9 cellular contexts compared by ENCODE assay signal in the genomic region with DNA sequence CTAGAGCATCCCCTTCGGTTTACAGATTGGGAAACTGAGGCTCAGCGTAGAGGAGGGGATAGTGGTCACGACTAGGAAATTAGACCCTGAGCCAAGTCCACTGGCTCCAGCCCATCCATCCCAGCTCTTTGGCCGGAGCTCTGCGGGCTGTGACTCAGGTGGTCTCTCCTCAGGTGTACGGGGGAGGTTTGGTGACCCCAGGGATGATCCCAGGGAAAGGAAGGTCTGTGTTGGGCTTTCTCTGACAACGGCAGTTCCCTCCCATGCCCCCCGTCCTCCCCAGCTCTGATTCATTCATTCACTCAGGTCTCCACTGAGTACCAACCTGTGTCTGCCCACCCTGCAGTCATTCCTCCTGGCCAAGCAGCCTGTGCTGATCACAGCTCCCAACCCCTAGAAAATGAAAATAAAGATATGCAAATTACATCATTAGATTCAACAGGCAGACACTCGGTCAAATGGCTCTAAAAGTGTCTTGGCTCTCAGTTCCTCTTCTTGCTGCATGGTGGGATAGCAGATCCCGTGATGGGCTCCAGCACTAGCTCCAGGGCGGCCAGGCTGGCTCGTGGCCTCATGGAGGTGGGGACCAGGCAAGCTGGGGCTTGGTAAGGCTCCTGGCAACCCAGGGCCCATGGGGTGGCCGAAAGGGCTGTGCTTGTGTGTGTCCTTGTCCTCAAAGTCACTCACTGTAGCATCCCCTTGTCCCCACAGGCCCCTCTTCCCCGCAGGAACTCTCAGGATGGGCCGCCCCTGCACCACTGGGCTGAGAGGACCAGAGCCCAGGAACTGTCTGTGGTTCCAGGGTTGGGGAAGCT. TPM values are rescaled to one million over a fixed set of nuclear protein-coding genes. Genes with fewer than 3 reads are reported as not detected.
DNase-seq lines count a peak whose midpoint lies in the region; ATAC-seq and TF ChIP-seq lines count a peak whose summit lies in the region.
"Had no signal": no experiment of that assay in that cellular context is flagged by ENCODE, and none has a peak within 500 bp of the region (broad histone marks: within the 10 kb centered on the region; RNA-seq: fewer than 3 reads in every experiment).

No MANE protein-coding gene starts in this region.

- H3K4ac ChIP-seq in IMR-90 (ENCODE audit: low read depth, low read length): no peak overlapping the region

- no peaks in the 10 kb centered on the region for H3K79me1 ChIP-seq in IMR-90 (ENCODE audit: low read depth in 1 of 2, low read length in 2 of 2)

- H3K4me2 ChIP-seq in IMR-90 (ENCODE audit: low read depth, low read length): no peak overlapping the region

- H3K4me3 ChIP-seq in IMR-90 (ENCODE audit: insufficient read depth, low read depth, low read length) (no peak overlapping the region), upper lobe of right lung (no peak overlapping the region), HAP-1 (no peak overlapping the region)

- H3K9ac ChIP-seq in IMR-90 (ENCODE audit: low read depth, low read length): no peak overlapping the region

- CTCF ChIA-PET in IMR-90 (lab: Yijun Ruan, JAX): interaction anchor here (0.6 to 1.3 kb wide), 4 partner anchors 9 to 363 kb away, joined by 3 to 7 read pairs (median 4); no protein-coding TSS in a partner anchor

- no peak overlapping the region for H2BK15ac ChIP-seq in IMR-90 (ENCODE audit: low read depth, low read length)

- ATAC-seq in HG02798 (IDR thresholded peaks at IDR 0.05; ENCODE audit: poor library complexity, unreplicated experiment) (peak; percentile 78), IMR-90 (ENCODE audit: low read depth) (no peak), upper lobe of right lung (peak; percentile 36)

- no peak for TF ChIP-seq RAD21 in IMR-90 (IDR thresholded peaks at IDR 0.05; ENCODE audit: low read length)

- no peaks in the 10 kb centered on the region for H3K9me3 ChIP-seq in IMR-90 (ENCODE audit: control insufficient read depth, insufficient read depth, low read length)
- no peaks in the 10 kb centered on the region for H3K9me3 ChIP-seq in upper lobe of right lung
- H3K9me3 ChIP-seq in HAP-1: no peaks in the 10 kb centered on the region

- DNase-seq in GM19240 (ENCODE audit: insufficient read length, low spot score): peak; percentile 9
- no peak for DNase-seq in IMR-90
- no peak for DNase-seq in upper lobe of right lung
- no peak for DNase-seq in HAP-1 (ENCODE audit: low spot score in 2 of 2)
- DNase-seq in RKO (ENCODE audit: low spot score): no peak
- DNase-seq in NCI-H2107 (lab: John Stamatoyannopoulos, UW): no peak
- DNase-seq: activated gamma-delta T cell had no signal

- peak overlapping the region; percentile 5 for H2AFZ ChIP-seq in IMR-90 (replicated peaks; ENCODE audit: low read length, poor library complexity)

- POLR2A ChIA-PET in IMR-90 (lab: Charles Lee; ENCODE audit: unreplicated experiment): no interaction called here

- H3K36me3 ChIP-seq in IMR-90 (ENCODE audit: control insufficient read depth, insufficient read depth, low read length) (no peaks in the 10 kb centered on the region), upper lobe of right lung (no peaks in the 10 kb centered on the region), HAP-1 (replicated peaks) (no peaks in the 10 kb centered on the region)

- H3K56ac ChIP-seq in IMR-90 (ENCODE audit: extremely low read depth, insufficient read depth, low read length): no peak overlapping the region

- intact Hi-C loops in IMR-90 (cut with micrococcal nuclease): loop anchor here (1.0 to 10.0 kb wide), 5 partner anchors 360 to 1921 kb away; partner anchors contain the start of gene INSYN2A
- intact Hi-C loops in upper lobe of right lung (cut with DNase I): no loop called here

- H2AK9ac ChIP-seq in IMR-90 (replicated peaks; ENCODE audit: low read depth, low read length, poor library complexity): no peak overlapping the region

- TF ChIP-seq CTCF in IMR-90 (conservative IDR thresholded peaks at IDR 0.05; ENCODE audit: low read depth, low read length): no peak
- no peak for TF ChIP-seq CTCF in upper lobe of right lung (IDR thresholded peaks at IDR 0.05)

- TF ChIP-seq POLR2A in IMR-90 (IDR thresholded peaks at IDR 0.05; ENCODE audit: low read depth, low read length): no peak

- H3K9me1 ChIP-seq in IMR-90 (ENCODE audit: insufficient read depth, low read length): no peaks in the 10 kb centered on the region

- no peak overlapping the region for H2BK120ac ChIP-seq in IMR-90 (ENCODE audit: low read depth, low read length)

- no peak overlapping the region for H2AK5ac ChIP-seq in IMR-90 (ENCODE audit: low read depth, low read length)

- no peak overlapping the region for H2BK20ac ChIP-seq in IMR-90 (ENCODE audit: low read depth, low read length)

- H4K5ac ChIP-seq in IMR-90 (ENCODE audit: low read depth, low read length): no peak overlapping the region

- H2BK5ac ChIP-seq in IMR-90 (ENCODE audit: low read depth, low read length, poor library complexity, severe bottlenecking): no peak overlapping the region

- no TSS peak for BruUV-seq in IMR-90 (replicated peaks; lab: Mats Ljungman, UMichigan)

- no peak overlapping the region for H4K91ac ChIP-seq in IMR-90 (ENCODE audit: insufficient read depth, low read depth, low read length)

- no peaks in the 10 kb centered on the region for H4K20me1 ChIP-seq in IMR-90 (ENCODE audit: insufficient read depth, low read length)

- H3K4me1 ChIP-seq in IMR-90 (ENCODE audit: control insufficient read depth, insufficient read depth, low read length): no peaks in the 10 kb centered on the region
- peaks cover 3% of the 10 kb centered on the region for H3K4me1 ChIP-seq in upper lobe of right lung
- no peaks in the 10 kb centered on the region for H3K4me1 ChIP-seq in HAP-1

- H3K14ac ChIP-seq in IMR-90 (replicated peaks; ENCODE audit: low read depth, low read length): no peak overlapping the region

- no peak overlapping the region for H4K8ac ChIP-seq in IMR-90 (ENCODE audit: low read depth in 2 of 2, low read length in 2 of 2)

- H3K27ac ChIP-seq in IMR-90 (ENCODE audit: insufficient read depth, low read length) (no peak overlapping the region), upper lobe of right lung (no peak overlapping the region)

- H3K27me3 ChIP-seq in IMR-90 (ENCODE audit: control insufficient read depth, insufficient read depth, low read length) (no peaks in the 10 kb centered on the region), upper lobe of right lung (no peaks in the 10 kb centered on the region), HAP-1 (ENCODE audit: low read depth) (no peaks in the 10 kb centered on the region)

- in situ Hi-C loops in IMR-90 (cut with MboI; ENCODE audit: low sequenced_read_pairs) (no loop called here), HAP-1 (cut with MboI; ENCODE audit: low sequenced_read_pairs) (no loop called here)

- H3K18ac ChIP-seq in IMR-90 (ENCODE audit: low read depth, low read length): no peak overlapping the region

- no peak overlapping the region for H3K23ac ChIP-seq in IMR-90 (ENCODE audit: low read depth, low read length)

- 66% methylated on average over 3 of the region's 15 CpGs; no CpG with 5 or more reads in 1 of the 2 experiments for WGBS in IMR-90 (ENCODE audit: extremely low coverage in 2 of 2, insufficient read length in 1 of 2), 2 experiments

- dilution Hi-C loops in IMR-90 (cut with HindIII; ENCODE audit: low sequenced_read_pairs, unreplicated experiment): no loop called here

TF ChIP-seq in IMR-90, 13 proteins besides CTCF, POLR2A, EP300 and RAD21:
- TF ChIP-seq ELK1 (IDR thresholded peaks at IDR 0.05; ENCODE audit: borderline replicate concordance, low read depth, low read length) (no peak), NFE2L2 (IDR thresholded peaks at IDR 0.05; ENCODE audit: low read depth, low read length) (no peak), MAFK (IDR thresholded peaks at IDR 0.05; ENCODE audit: low read depth, low read length) (no peak), BHLHE40 (IDR thresholded peaks at IDR 0.05; ENCODE audit: low read depth, low read length) (no peak), MAZ (IDR thresholded peaks at IDR 0.05; ENCODE audit: borderline replicate concordance, low read depth, low read length) (no peak), USF2 (IDR thresholded peaks at IDR 0.05; ENCODE audit: low read depth, low read length) (no peak)

RNA-seq across cellular contexts. Expression of gene CLRN3, which starts 37.8 kb away (rescaled TPM):
- total RNA-seq in IMR-90 (2012; rRNA removed) (not detected in 2 replicates), upper lobe of right lung (not detected)
- not detected in 2 replicates for polyA plus RNA-seq in IMR-90 (2012; rRNA removed)
- not detected in 2 replicates for polyA plus RNA-seq in IMR-90 (2012; cell fraction: cytosol; rRNA removed)
- polyA plus RNA-seq in IMR-90 (2012; cell fraction: nucleus; rRNA removed; ENCODE audit: low replicate concordance): not detected in 2 replicates
- total RNA-seq: NCI-H460 had no signal

RNA-seq across cellular contexts. Expression of gene PTPRE, which starts 51.9 kb away (rescaled TPM):
- total RNA-seq in IMR-90 (2012; rRNA removed) (0.54 and 0.56 TPM in 2 replicates), upper lobe of right lung (70.6 TPM)
- 0.26 and 0.34 TPM in 2 replicates for polyA plus RNA-seq in IMR-90 (2012; rRNA removed)
- polyA plus RNA-seq in IMR-90 (2012; cell fraction: cytosol; rRNA removed): 0.12 and 0.56 TPM in 2 replicates
- 0.62 and 0.84 TPM in 2 replicates for polyA plus RNA-seq in IMR-90 (2012; cell fraction: nucleus; rRNA removed; ENCODE audit: low replicate concordance)

Comparison
In these comparisons a context has a peak if more than half of its experiments do, and no peak if none do; other contexts are left out.
1. RNA of gene PTPRE, which starts 51.9 kb away (total RNA-seq): 70.6 TPM in upper lobe of right lung (single experiment); 0.54 to 0.56 TPM in IMR-90; every median in the first group is over 10 times any median in the second.